8 cellular contexts compared by ENCODE assay signal in the genomic region with DNA sequence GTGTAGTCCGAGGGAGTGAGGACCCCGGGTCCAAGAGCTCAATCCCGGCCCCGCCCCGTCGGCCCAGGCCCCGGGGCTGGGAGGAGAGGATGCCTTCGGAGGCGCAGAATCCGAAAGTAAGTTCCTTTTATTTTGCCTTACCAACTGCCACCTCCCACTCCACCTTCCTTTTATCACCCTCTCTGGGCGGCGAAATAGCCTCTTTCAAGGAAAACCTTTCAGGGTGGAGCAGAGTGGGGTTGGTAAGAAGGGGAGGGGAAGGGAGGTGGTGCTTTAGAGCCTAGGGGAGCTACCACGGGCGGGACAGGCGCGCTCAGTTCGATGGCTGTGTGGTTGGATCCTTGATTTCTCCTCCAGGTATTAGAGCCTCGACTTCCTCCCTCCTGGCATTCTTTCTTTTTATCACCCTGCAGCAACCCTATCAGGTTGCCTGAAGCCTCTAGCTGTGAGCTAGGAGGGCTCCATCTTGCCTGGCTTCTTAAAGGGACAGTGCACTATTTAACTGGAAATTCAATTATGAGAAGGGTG.
A peak's percentile ranks its signal among the peaks of the same experiment; 100 is the strongest.
DNase-seq lines count a peak whose midpoint lies in the region; ATAC-seq and TF ChIP-seq lines count a peak whose summit lies in the region.

No MANE protein-coding gene starts in this region.

- peak overlapping the region; percentile 82 for H3K4me3 Mint-ChIP-seq in activated CD4-positive, alpha-beta memory T cell treated with anti-CD3 and anti-CD28 coated beads, Interleukin-2, amount 10 ng/mL, durations not matched to agents 7 days and 5 days
- peak overlapping the region; percentile 88 for H3K4me3 Mint-ChIP-seq in neural progenitor cell

- H4K20me1 ChIP-seq in neural progenitor cell (ENCODE audit: low read depth): no peaks in the 10 kb centered on the region

- peaks cover under 1% of the 10 kb centered on the region for H3K9me3 ChIP-seq in neural progenitor cell (ENCODE audit: low read depth)

- H3F3A ChIP-seq in neural progenitor cell (ENCODE audit: low read depth): peaks cover 8% of the 10 kb centered on the region

- H3K4me2 ChIP-seq in neural progenitor cell: peak overlapping the region; percentile 75

- no peak for TF ChIP-seq CTCF in neural progenitor cell (IDR thresholded peaks at IDR 0.05)

- POLR2A ChIA-PET in activated CD4-positive, alpha-beta memory T cell treated with anti-CD3 and anti-CD28 coated beads, Interleukin-2, amount 10 ng/mL, durations not matched to agents 7 days and 5 days (lab: Charles Lee): interaction anchor here (1.3 to 2.7 kb wide), 4 partner anchors 191 to 909 kb away, joined by 4 to 18 read pairs (median 8); partner anchors contain the start of genes APEX2, MAGEH1 and RRAGB

- no peaks in the 10 kb centered on the region for H3K36me3 ChIP-seq in neural progenitor cell

- peak overlapping the region; percentile 57 for H3K4me3 ChIP-seq in neural progenitor cell

- H3K27ac ChIP-seq in neural progenitor cell: no peak overlapping the region

- H3K36me3 Mint-ChIP-seq in activated CD4-positive, alpha-beta memory T cell treated with anti-CD3 and anti-CD28 coated beads, Interleukin-2, amount 10 ng/mL, durations not matched to agents 7 days and 5 days (ENCODE audit: low read depth): no peaks in the 10 kb centered on the region
- H3K36me3 Mint-ChIP-seq in neural progenitor cell: no peaks in the 10 kb centered on the region

- H3K27me3 Mint-ChIP-seq in activated CD4-positive, alpha-beta memory T cell treated with anti-CD3 and anti-CD28 coated beads, Interleukin-2, amount 10 ng/mL, durations not matched to agents 7 days and 5 days: no peaks in the 10 kb centered on the region
- H3K27me3 Mint-ChIP-seq in neural progenitor cell (ENCODE audit: insufficient read depth, low read depth): peaks cover 7% of the 10 kb centered on the region

- ATAC-seq in GM19438 (IDR thresholded peaks at IDR 0.05; ENCODE audit: low read depth, unreplicated experiment): peak; percentile 61

- H3K9ac ChIP-seq in neural progenitor cell: no peak overlapping the region

- H3K4me1 Mint-ChIP-seq in activated CD4-positive, alpha-beta memory T cell treated with anti-CD3 and anti-CD28 coated beads, Interleukin-2, amount 10 ng/mL, durations not matched to agents 7 days and 5 days: peaks cover 21% of the 10 kb centered on the region
- no peaks in the 10 kb centered on the region for H3K4me1 Mint-ChIP-seq in neural progenitor cell

- H3K27ac Mint-ChIP-seq in activated CD4-positive, alpha-beta memory T cell treated with anti-CD3 and anti-CD28 coated beads, Interleukin-2, amount 10 ng/mL, durations not matched to agents 7 days and 5 days: peak overlapping the region; percentile 91
- no peak overlapping the region for H3K27ac Mint-ChIP-seq in neural progenitor cell

- peaks cover 7% of the 10 kb centered on the region for H3K79me2 ChIP-seq in neural progenitor cell (ENCODE audit: low read depth)

- peaks cover 3% of the 10 kb centered on the region for H3K4me1 ChIP-seq in neural progenitor cell

- H3K27me3 ChIP-seq in neural progenitor cell: no peaks in the 10 kb centered on the region

- DNase-seq in COLO668 (lab: John Stamatoyannopoulos, UW; ENCODE audit: unreplicated experiment): peak; percentile 1
- peak; percentile 7 for DNase-seq in HT1080 (ENCODE audit: low read depth)
- DNase-seq in activated CD4-positive, alpha-beta memory T cell treated with anti-CD3 and anti-CD28 coated beads, Interleukin-2, amount 10 ng/mL, durations not matched to agents 7 days and 5 days: peak; percentile 20
- peak; percentile 1 for DNase-seq in foreskin melanocyte
- DNase-seq in neural progenitor cell (ENCODE audit: low spot score): peak; percentile 43
- DNase-seq in epidermal melanocyte (ENCODE audit: insufficient read length, low spot score): no peak
- no peak for DNase-seq in HuH-7 (ENCODE audit: low spot score)

- peak overlapping the region; percentile 77 for H2AFZ ChIP-seq in neural progenitor cell (replicated peaks)

- H3K9me3 Mint-ChIP-seq in activated CD4-positive, alpha-beta memory T cell treated with anti-CD3 and anti-CD28 coated beads, Interleukin-2, amount 10 ng/mL, durations not matched to agents 7 days and 5 days: no peaks in the 10 kb centered on the region
- H3K9me3 Mint-ChIP-seq in neural progenitor cell: peaks cover 5% of the 10 kb centered on the region

- CTCF ChIA-PET in activated CD4-positive, alpha-beta memory T cell treated with anti-CD3 and anti-CD28 coated beads, Interleukin-2, amount 10 ng/mL, durations not matched to agents 7 days and 5 days (lab: Charles Lee): interaction anchor here (0.8 to 2.5 kb wide), 4 partner anchors 11 to 339 kb away, joined by 3 to 26 read pairs (median 5); partner anchors contain the start of gene RRAGB

Comparison
In these comparisons a context has a peak if more than half of its experiments do, and no peak if none do; other contexts are left out.
1. DNase-seq: peak in COLO668 (single experiment), HT1080 (single experiment), activated CD4-positive, alpha-beta memory T cell treated with anti-CD3 and anti-CD28 coated beads, Interleukin-2, amount 10 ng/mL, durations not matched to agents 7 days and 5 days (single experiment), foreskin melanocyte (single experiment) and neural progenitor cell (single experiment); none in epidermal melanocyte (single experiment) and HuH-7 (single experiment).